Comparison of ENCODE assay signal across 8 cellular contexts in genomic region chr7:4725014-4725951, GRCh38. TPM values are rescaled to one million over a fixed set of nuclear protein-coding genes. Genes with fewer than 3 reads are reported as not detected.
DNase-seq lines count a peak whose midpoint lies in the region.

No MANE protein-coding gene starts in this region.

- DNase-seq in ELR (ENCODE audit: low read depth) (peak; percentile 88), GOT3 (lab: John Stamatoyannopoulos, UW) (peak; percentile 74), NCI-H1417 (lab: John Stamatoyannopoulos, UW) (peak in 2 of 3 experiments; percentile 88 to 89), superior temporal gyrus (ENCODE audit: extremely low spot score) (peak; percentile 77), cortex of kidney (lab: John Stamatoyannopoulos, UW) (no peak)
- DNase-seq in activated T-cell treated with anti-CD3 and anti-CD28 coated beads, Interleukin-2, amount 50 U/mL, for 24 hours, result peak; percentile 66

- no peaks in the 10 kb centered on the region for H3K9me3 Mint-ChIP-seq in activated T-cell treated with anti-CD3 and anti-CD28 coated beads, Interleukin-2, amount 50 U/mL, for 24 hours

- H3K4me1 ChIP-seq in esophagus (ENCODE audit: control insufficient read depth in 2 of 2, insufficient read depth in 2 of 2, low read length in 1 of 2) (peaks cover 3 to 9% of the 10 kb centered on the region in 2 donors), muscle layer of duodenum (ENCODE audit: control insufficient read depth in 1 of 2, insufficient read depth in 2 of 2, low read length in 2 of 2) (peaks cover 5 to 36% of the 10 kb centered on the region in 2 donors)

- H3K36me3 Mint-ChIP-seq in activated T-cell treated with anti-CD3 and anti-CD28 coated beads, Interleukin-2, amount 50 U/mL, for 24 hours (ENCODE audit: low read depth), result peaks cover 64% of the 10 kb centered on the region

- H3K4me3 ChIP-seq in esophagus (ENCODE audit: low read depth in 1 of 2, low read length in 2 of 2), result peak overlapping the region; percentile 40 to 53
- peak overlapping the region; percentile 63 to 66 for H3K4me3 ChIP-seq in muscle layer of duodenum (ENCODE audit: low read depth in 1 of 2, low read length in 2 of 2)

- H3K27ac ChIP-seq in esophagus (ENCODE audit: low read depth in 2 of 2, low read length in 1 of 2), result peak overlapping the region; percentile 84 to 86
- H3K27ac ChIP-seq in muscle layer of duodenum (ENCODE audit: low read length), result peak overlapping the region; percentile 92

- H3K4me1 Mint-ChIP-seq in activated T-cell treated with anti-CD3 and anti-CD28 coated beads, Interleukin-2, amount 50 U/mL, for 24 hours (ENCODE audit: low read depth), result peaks cover 64% of the 10 kb centered on the region

- H3K27me3 Mint-ChIP-seq in activated T-cell treated with anti-CD3 and anti-CD28 coated beads, Interleukin-2, amount 50 U/mL, for 24 hours, result no peaks in the 10 kb centered on the region

- H3K36me3 ChIP-seq in esophagus (ENCODE audit: control insufficient read depth in 2 of 2, insufficient read depth in 2 of 2, low read length in 1 of 2) (peaks cover 0 to 17% of the 10 kb centered on the region in 2 donors), muscle layer of duodenum (ENCODE audit: control insufficient read depth in 1 of 2, insufficient read depth in 2 of 2, low read length in 2 of 2) (peaks cover 3 to 14% of the 10 kb centered on the region in 2 donors)

- H3K27ac Mint-ChIP-seq in activated T-cell treated with anti-CD3 and anti-CD28 coated beads, Interleukin-2, amount 50 U/mL, for 24 hours, result peak overlapping the region; percentile 94

- H3K9me3 ChIP-seq in esophagus (ENCODE audit: control insufficient read depth in 2 of 2, insufficient read depth in 1 of 2, low read depth in 1 of 2, low read length in 1 of 2), result no peaks in the 10 kb centered on the region
- no peaks in the 10 kb centered on the region for H3K9me3 ChIP-seq in muscle layer of duodenum (ENCODE audit: control insufficient read depth in 1 of 2, low read length in 2 of 2)

- WGBS in esophagus, 2 donors, result 6 to 21% methylated on average over 50 of the region's 50 CpGs

- no peaks in the 10 kb centered on the region for H3K27me3 ChIP-seq in esophagus (ENCODE audit: control insufficient read depth in 1 of 2, insufficient read depth in 2 of 2, low read length in 2 of 2)
- H3K27me3 ChIP-seq in muscle layer of duodenum (ENCODE audit: low read depth, low read length), result no peaks in the 10 kb centered on the region

- peak overlapping the region; percentile 84 for H3K4me3 Mint-ChIP-seq in activated T-cell treated with anti-CD3 and anti-CD28 coated beads, Interleukin-2, amount 50 U/mL, for 24 hours

RNA-seq across cellular contexts. Expression of gene FOXK1, which starts 43.2 kb away (rescaled TPM):
- polyA plus RNA-seq in esophagus, result 1 to 10 TPM; 3.9 to 7.1 TPM

RNA-seq across cellular contexts. Expression of gene AP5Z1, which starts 50.1 kb away (rescaled TPM):
- 10 to 100 TPM; 22.1 to 34.5 TPM for polyA plus RNA-seq in esophagus
